In genomic region chr5:73678322-73678740, GRCh38 we compare ENCODE assay signal across 26 cellular contexts. TPM values are rescaled to one million over a fixed set of nuclear protein-coding genes. Genes with fewer than 3 reads are reported as not detected.
A peak's percentile ranks its signal among the peaks of the same experiment; 100 is the strongest.
DNase-seq lines count a peak whose midpoint lies in the region; ATAC-seq, FAIRE-seq and TF ChIP-seq lines count a peak whose summit lies in the region.
"Had no signal": no experiment of that assay in that cellular context is flagged by ENCODE, and none has a peak within 500 bp of the region (broad histone marks: within the 10 kb centered on the region; RNA-seq: fewer than 3 reads in every experiment).

No MANE protein-coding gene starts in this region.

- H3K4me3 Mint-ChIP-seq in activated CD8-positive, alpha-beta T cell treated with anti-CD3 and anti-CD28 coated beads, Interleukin-2, amount 10 ng/mL, durations not matched to agents 7 days and 5 days: no peak overlapping the region
- H3K4me3 Mint-ChIP-seq in WTC11: no peak overlapping the region
- H3K4me3 Mint-ChIP-seq: activated CD4-positive, alpha-beta T cell treated with anti-CD3 and anti-CD28 coated beads, Interleukin-2, amount 10 ng/mL, durations not matched to agents 24 days and 14 days; activated naive CD4-positive, alpha-beta T cell treated with anti-CD3 and anti-CD28 coated beads, Interleukin-2, amount 50 U/mL, for 24 hours; activated T-helper 17 cell treated with anti-CD3 and anti-CD28 coated beads, Interleukin-2, amount 50 U/mL, for 72 hours; CD4-positive, CD25-positive, alpha-beta regulatory T cell; GM23338; memory B cell; stimulated activated effector memory CD8-positive, alpha-beta T cell treated with anti-CD3 and anti-CD28 coated beads, Interleukin-12 subunit alpha, Interleukin-12 subunit beta, amount 100 ng/mL, for 72 hours; T-helper 1 cell treated with Interleukin-12 subunit alpha and Interleukin-12 subunit beta and Interleukin-4 antibody, amounts not matched to agents 30 μg/mL and 1 μg/mL, for 36 hours had no signal

- H3K14ac ChIP-seq in IMR-90 (replicated peaks; ENCODE audit: low read depth, low read length): no peak overlapping the region

- H3K4me1 ChIP-seq in IMR-90 (ENCODE audit: control insufficient read depth, insufficient read depth, low read length) (peaks cover 14% of the 10 kb centered on the region), right lobe of liver (peaks cover 0 to 43% (median 11%) of the 10 kb centered on the region in 4 donors), kidney (ENCODE audit: control insufficient read depth in 1 of 2, insufficient read depth in 1 of 2, low read depth in 1 of 2, low read length in 2 of 2) (peaks cover 0 to 6% of the 10 kb centered on the region in 2 donors)

- H2BK15ac ChIP-seq in IMR-90 (ENCODE audit: low read depth, low read length): no peak overlapping the region

- BruUV-seq in IMR-90 (replicated peaks; lab: Mats Ljungman, UMichigan): no TSS peak

- H2AK5ac ChIP-seq in IMR-90 (ENCODE audit: low read depth, low read length): no peak overlapping the region; the same call in 1 of the 2 replicates

- H3K27me3 Mint-ChIP-seq in activated CD8-positive, alpha-beta T cell treated with anti-CD3 and anti-CD28 coated beads, Interleukin-2, amount 10 ng/mL, durations not matched to agents 7 days and 5 days (ENCODE audit: low read depth): peaks cover 2% of the 10 kb centered on the region
- H3K27me3 Mint-ChIP-seq in WTC11 (ENCODE audit: low read depth): no peaks in the 10 kb centered on the region
- H3K27me3 Mint-ChIP-seq: activated T-helper 17 cell treated with anti-CD3 and anti-CD28 coated beads, Interleukin-2, amount 50 U/mL, for 72 hours; memory B cell had no signal

- H4K20me1 ChIP-seq in IMR-90 (ENCODE audit: insufficient read depth, low read length): no peaks in the 10 kb centered on the region

- 0 out of 2 replicates have a peak overlapping the region, but pooled peaks have one; percentile 46 for H4K91ac ChIP-seq in IMR-90 (ENCODE audit: insufficient read depth, low read depth, low read length)

- no peaks in the 10 kb centered on the region; the same call in 1 of the 2 replicates for H3K36me3 ChIP-seq in IMR-90 (ENCODE audit: control insufficient read depth, insufficient read depth, low read length)
- no peaks in the 10 kb centered on the region for H3K36me3 ChIP-seq in right lobe of liver
- no peaks in the 10 kb centered on the region for H3K36me3 ChIP-seq in kidney (ENCODE audit: control insufficient read depth in 1 of 2, insufficient read depth in 2 of 2, low read length in 2 of 2)
- H3K36me3 ChIP-seq: cardiac muscle cell had no signal

- no peak for FAIRE-seq in kidney (lab: Jason Lieb, UNC)
- FAIRE-seq: endometrium had no signal

- no CpG with 5 or more reads among the region's 4 CpGs for WGBS in IMR-90 (ENCODE audit: extremely low coverage in 2 of 2, insufficient read length in 1 of 2), 2 experiments
- WGBS in right lobe of liver (ENCODE audit: insufficient coverage, low coverage, low lambda C conversion rate, missing lambda C conversion rate): 27% methylated on average over 4 of the region's 4 CpGs

- CTCF ChIA-PET in IMR-90 (lab: Yijun Ruan, JAX): interaction anchor here (0.8 to 1.0 kb wide), 2 partner anchors 11 to 15 kb away, joined by 3 read pairs; no protein-coding TSS in a partner anchor
- CTCF ChIA-PET in activated CD8-positive, alpha-beta T cell treated with anti-CD3 and anti-CD28 coated beads, Interleukin-2, amount 10 ng/mL, durations not matched to agents 7 days and 5 days (lab: Charles Lee): no interaction called here
- CTCF ChIA-PET in WTC11 (lab: Charles Lee): no interaction called here

- no peak for TF ChIP-seq CTCF in IMR-90 (conservative IDR thresholded peaks at IDR 0.05; ENCODE audit: low read depth, low read length)
- no peak for TF ChIP-seq CTCF in VCaP (conservative IDR thresholded peaks at IDR 0.05)
- no peak for TF ChIP-seq CTCF in right lobe of liver (IDR thresholded peaks at IDR 0.05)
- no peak for TF ChIP-seq CTCF in kidney (IDR thresholded peaks at IDR 0.05; ENCODE audit: borderline replicate concordance, extremely low read depth, insufficient read depth)
- no peak for TF ChIP-seq CTCF in WTC11 (IDR thresholded peaks at IDR 0.05)

- no peak overlapping the region for H3K9ac ChIP-seq in IMR-90 (ENCODE audit: low read depth, low read length)
- no peak overlapping the region for H3K9ac ChIP-seq in kidney (ENCODE audit: low read length in 2 of 2)

- no peak overlapping the region for H3K27ac Mint-ChIP-seq in activated CD8-positive, alpha-beta T cell treated with anti-CD3 and anti-CD28 coated beads, Interleukin-2, amount 10 ng/mL, durations not matched to agents 7 days and 5 days
- no peak overlapping the region for H3K27ac Mint-ChIP-seq in WTC11
- H3K27ac Mint-ChIP-seq: activated CD4-positive, alpha-beta T cell treated with anti-CD3 and anti-CD28 coated beads, Interleukin-2, amount 10 ng/mL, durations not matched to agents 24 days and 14 days; activated naive CD4-positive, alpha-beta T cell treated with anti-CD3 and anti-CD28 coated beads, Interleukin-2, amount 50 U/mL, for 24 hours; activated T-helper 17 cell treated with anti-CD3 and anti-CD28 coated beads, Interleukin-2, amount 50 U/mL, for 72 hours; CD4-positive, CD25-positive, alpha-beta regulatory T cell; GM23338; memory B cell; stimulated activated effector memory CD8-positive, alpha-beta T cell treated with anti-CD3 and anti-CD28 coated beads, Interleukin-12 subunit alpha, Interleukin-12 subunit beta, amount 100 ng/mL, for 72 hours; T-helper 1 cell treated with Interleukin-12 subunit alpha and Interleukin-12 subunit beta and Interleukin-4 antibody, amounts not matched to agents 30 μg/mL and 1 μg/mL, for 36 hours had no signal

- DNase-seq in IMR-90: no peak
- DNase-seq in right lobe of liver: peak; percentile 59 to 83 (median 78)
- no peak for DNase-seq in kidney
- DNase-seq in activated CD8-positive, alpha-beta T cell treated with anti-CD3 and anti-CD28 coated beads, Interleukin-2, amount 10 ng/mL, durations not matched to agents 7 days and 5 days: no peak
- DNase-seq in WTC11 (ENCODE audit: low spot score): no peak
- DNase-seq: activated CD4-positive, alpha-beta T cell treated with anti-CD3 and anti-CD28 coated beads, Interleukin-2, amount 10 ng/mL, durations not matched to agents 24 days and 14 days; activated CD8-positive, alpha-beta memory T cell treated with anti-CD3 and anti-CD28 coated beads, Interleukin-2, amount 50 U/mL, for 4 hours; anterior cingulate cortex; CD4-positive, CD25-positive, alpha-beta regulatory T cell; dermis blood vessel endothelial cell; MV-4-11; NCI-H1694; NCI-H510A treated with DMSO at 0.1 percent for 48 hours; nucleus accumbens; stimulated activated CD4-positive, alpha-beta T cell treated with anti-CD3 and anti-CD28 coated beads, Interleukin-2, amount 100 ng/mL, for 24 hours had no signal

- ATAC-seq in IMR-90 (ENCODE audit: low read depth) (no peak), right lobe of liver (peak; percentile 95 to 98 (median 97)), WTC11 (no peak), esophagus mucosa (no peak)
- ATAC-seq in activated CD8-positive, alpha-beta T cell treated with anti-CD3 and anti-CD28 coated beads, Interleukin-2, amount 10 ng/mL, durations not matched to agents 7 days and 5 days: no peak
- ATAC-seq: activated T-helper 17 cell treated with anti-CD3 and anti-CD28 coated beads, Interleukin-2, amount 50 U/mL, for 72 hours; GM23338; stimulated activated effector memory CD8-positive, alpha-beta T cell treated with anti-CD3 and anti-CD28 coated beads, Interleukin-12 subunit alpha, Interleukin-12 subunit beta, amount 100 ng/mL, for 72 hours had no signal

- H3K27ac ChIP-seq in IMR-90 (ENCODE audit: insufficient read depth, low read length) (no peak overlapping the region), VCaP (peak overlapping the region; percentile 66), right lobe of liver (peak overlapping the region in 2 of 3 donors; percentile 52 to 58), kidney (ENCODE audit: low read depth in 2 of 2, low read length in 2 of 2) (no peak overlapping the region)
- H3K27ac ChIP-seq: cardiac muscle cell had no signal

- no peak overlapping the region for H2AK9ac ChIP-seq in IMR-90 (replicated peaks; ENCODE audit: low read depth, low read length, poor library complexity)

- no peaks in the 10 kb centered on the region for H3K9me3 Mint-ChIP-seq in activated CD8-positive, alpha-beta T cell treated with anti-CD3 and anti-CD28 coated beads, Interleukin-2, amount 10 ng/mL, durations not matched to agents 7 days and 5 days (ENCODE audit: insufficient read depth)
- no peaks in the 10 kb centered on the region for H3K9me3 Mint-ChIP-seq in WTC11
- H3K9me3 Mint-ChIP-seq: activated CD4-positive, alpha-beta T cell treated with anti-CD3 and anti-CD28 coated beads, Interleukin-2, amount 10 ng/mL, durations not matched to agents 24 days and 14 days; activated naive CD4-positive, alpha-beta T cell treated with anti-CD3 and anti-CD28 coated beads, Interleukin-2, amount 50 U/mL, for 24 hours; activated T-helper 17 cell treated with anti-CD3 and anti-CD28 coated beads, Interleukin-2, amount 50 U/mL, for 72 hours; CD4-positive, CD25-positive, alpha-beta regulatory T cell; GM23338; memory B cell; stimulated activated effector memory CD8-positive, alpha-beta T cell treated with anti-CD3 and anti-CD28 coated beads, Interleukin-12 subunit alpha, Interleukin-12 subunit beta, amount 100 ng/mL, for 72 hours; T-helper 1 cell treated with Interleukin-12 subunit alpha and Interleukin-12 subunit beta and Interleukin-4 antibody, amounts not matched to agents 30 μg/mL and 1 μg/mL, for 36 hours had no signal

- H3K4me3 ChIP-seq in IMR-90 (ENCODE audit: insufficient read depth, low read depth, low read length): no peak overlapping the region
- H3K4me3 ChIP-seq in right lobe of liver: no peak overlapping the region
- no peak overlapping the region for H3K4me3 ChIP-seq in kidney (ENCODE audit: low read length in 2 of 2)
- H3K4me3 ChIP-seq: cardiac muscle cell, GM23338, smooth muscle cell had no signal

- H3K23ac ChIP-seq in IMR-90 (ENCODE audit: low read depth, low read length): no peak overlapping the region

- H3K27me3 ChIP-seq in IMR-90 (ENCODE audit: control insufficient read depth, insufficient read depth, low read length): no peaks in the 10 kb centered on the region
- no peaks in the 10 kb centered on the region for H3K27me3 ChIP-seq in right lobe of liver
- H3K27me3 ChIP-seq: cardiac muscle cell had no signal

- TF ChIP-seq POLR2A in IMR-90 (IDR thresholded peaks at IDR 0.05; ENCODE audit: low read depth, low read length): no peak
- no peak for TF ChIP-seq POLR2A in right lobe of liver (IDR thresholded peaks at IDR 0.05)

- H3K9me1 ChIP-seq in IMR-90 (ENCODE audit: insufficient read depth, low read length): peaks cover 15% of the 10 kb centered on the region

- H2BK20ac ChIP-seq in IMR-90 (ENCODE audit: low read depth, low read length): no peak overlapping the region

- H2AFZ ChIP-seq in IMR-90 (replicated peaks; ENCODE audit: low read length, poor library complexity): no peak overlapping the region
- H2AFZ ChIP-seq: GM23338 had no signal

- H3K36me3 Mint-ChIP-seq in activated CD8-positive, alpha-beta T cell treated with anti-CD3 and anti-CD28 coated beads, Interleukin-2, amount 10 ng/mL, durations not matched to agents 7 days and 5 days (ENCODE audit: low read depth): no peaks in the 10 kb centered on the region
- H3K36me3 Mint-ChIP-seq in WTC11: no peaks in the 10 kb centered on the region
- H3K36me3 Mint-ChIP-seq: activated naive CD4-positive, alpha-beta T cell treated with anti-CD3 and anti-CD28 coated beads, Interleukin-2, amount 50 U/mL, for 24 hours; CD4-positive, CD25-positive, alpha-beta regulatory T cell; memory B cell; stimulated activated effector memory CD8-positive, alpha-beta T cell treated with anti-CD3 and anti-CD28 coated beads, Interleukin-12 subunit alpha, Interleukin-12 subunit beta, amount 100 ng/mL, for 72 hours had no signal

- no peak for TF ChIP-seq RAD21 in IMR-90 (IDR thresholded peaks at IDR 0.05; ENCODE audit: low read length)

- no peak overlapping the region for H3K56ac ChIP-seq in IMR-90 (ENCODE audit: extremely low read depth, insufficient read depth, low read length)

- H2BK120ac ChIP-seq in IMR-90 (ENCODE audit: low read depth, low read length): no peak overlapping the region

- no peaks in the 10 kb centered on the region for H3K4me1 Mint-ChIP-seq in activated CD8-positive, alpha-beta T cell treated with anti-CD3 and anti-CD28 coated beads, Interleukin-2, amount 10 ng/mL, durations not matched to agents 7 days and 5 days (ENCODE audit: low read depth)
- H3K4me1 Mint-ChIP-seq in WTC11: no peaks in the 10 kb centered on the region
- H3K4me1 Mint-ChIP-seq: activated CD4-positive, alpha-beta T cell treated with anti-CD3 and anti-CD28 coated beads, Interleukin-2, amount 10 ng/mL, durations not matched to agents 24 days and 14 days; activated naive CD4-positive, alpha-beta T cell treated with anti-CD3 and anti-CD28 coated beads, Interleukin-2, amount 50 U/mL, for 24 hours; activated T-helper 17 cell treated with anti-CD3 and anti-CD28 coated beads, Interleukin-2, amount 50 U/mL, for 72 hours; CD4-positive, CD25-positive, alpha-beta regulatory T cell; memory B cell; stimulated activated effector memory CD8-positive, alpha-beta T cell treated with anti-CD3 and anti-CD28 coated beads, Interleukin-12 subunit alpha, Interleukin-12 subunit beta, amount 100 ng/mL, for 72 hours had no signal

- POLR2A ChIA-PET in IMR-90 (lab: Charles Lee; ENCODE audit: unreplicated experiment): no interaction called here
- POLR2A ChIA-PET in activated CD8-positive, alpha-beta T cell treated with anti-CD3 and anti-CD28 coated beads, Interleukin-2, amount 10 ng/mL, durations not matched to agents 7 days and 5 days (lab: Charles Lee): no interaction called here
- POLR2A ChIA-PET in WTC11 (lab: Charles Lee): no interaction called here

- in situ Hi-C loops in IMR-90 (cut with MboI; ENCODE audit: low sequenced_read_pairs): no loop called here

- no peak overlapping the region; the same call in 1 of the 2 replicates for H3K4ac ChIP-seq in IMR-90 (ENCODE audit: low read depth, low read length)

- no peak overlapping the region for H3K18ac ChIP-seq in IMR-90 (ENCODE audit: low read depth, low read length)

- dilution Hi-C loops in IMR-90 (cut with HindIII; ENCODE audit: low sequenced_read_pairs, unreplicated experiment): no loop called here

- H4K5ac ChIP-seq in IMR-90 (ENCODE audit: low read depth, low read length): peak overlapping the region; percentile 71; the same call in 1 of the 2 replicates

- H3K4me2 ChIP-seq in IMR-90 (ENCODE audit: low read depth, low read length): no peak overlapping the region
- H3K4me2 ChIP-seq: GM23338, smooth muscle cell had no signal

- intact Hi-C loops in IMR-90 (cut with micrococcal nuclease): no loop called here
- intact Hi-C loops in right lobe of liver (cut with DNase I): no loop called here
- intact Hi-C loops in kidney (cut with DNase I): no loop called here

- peaks cover 20 to 42% of the 10 kb centered on the region in 2 experiments for H3K79me1 ChIP-seq in IMR-90 (ENCODE audit: low read depth in 1 of 2, low read length in 2 of 2)

- H4K8ac ChIP-seq in IMR-90 (ENCODE audit: low read depth in 2 of 2, low read length in 2 of 2): peak overlapping the region in 1 of 2 experiments; percentile 40; a peak in 1 of 4 replicates

- H3K9me3 ChIP-seq in IMR-90 (ENCODE audit: control insufficient read depth, insufficient read depth, low read length) (no peaks in the 10 kb centered on the region), right lobe of liver (no peaks in the 10 kb centered on the region), kidney (ENCODE audit: control insufficient read depth in 1 of 2, low read length in 2 of 2) (no peaks in the 10 kb centered on the region)

- no peak overlapping the region for H2BK5ac ChIP-seq in IMR-90 (ENCODE audit: low read depth, low read length, poor library complexity, severe bottlenecking)

RNA-seq across cellular contexts. Expression of gene ARHGEF28, which starts 52.3 kb away (rescaled TPM):
- total RNA-seq in IMR-90 (2012; rRNA removed) (13.9 and 16.0 TPM in 2 replicates), right lobe of liver (10 to 100 TPM in 2 of 6 experiments, 1 to 10 TPM in 4; 3.0 to 14.9 (median 6.4) TPM), kidney (66.3 TPM), WTC11 (2021) (0.57 to 0.96 TPM (median 0.71 TPM) in 3 replicates), esophagus mucosa (7.8 TPM)
- polyA plus RNA-seq in IMR-90 (2012; rRNA removed) (3.6 TPM in 2 replicates), kidney (ENCODE audit: insufficient read depth, low read depth, low replicate concordance) (21.9 TPM)
- 1.3 and 1.6 TPM in 2 replicates for polyA plus RNA-seq in IMR-90 (2012; cell fraction: cytosol; rRNA removed)
- 9.9 and 15.0 TPM in 2 replicates for polyA plus RNA-seq in IMR-90 (2012; cell fraction: nucleus; rRNA removed; ENCODE audit: low replicate concordance)
- not detected for total RNA-seq in activated CD8-positive, alpha-beta T cell treated with anti-CD3 and anti-CD28 coated beads, Interleukin-2, amount 10 ng/mL, durations not matched to agents 7 days and 5 days
- total RNA-seq: CD4-positive, CD25-positive, alpha-beta regulatory T cell had no signal
- polyA plus RNA-seq: cardiac muscle cell; CD4-positive, CD25-positive, alpha-beta regulatory T cell had no signal

Comparison
In these comparisons a context has a peak if more than half of its experiments do, and no peak if none do; other contexts are left out.
1. ATAC-seq: peak in right lobe of liver (4 of 4); none in IMR-90 (single experiment), activated CD8-positive, alpha-beta T cell treated with anti-CD3 and anti-CD28 coated beads, Interleukin-2, amount 10 ng/mL, durations not matched to agents 7 days and 5 days (single experiment), WTC11 (single experiment) and esophagus mucosa (single experiment).
2. DNase-seq: peak in right lobe of liver (3 of 3); none in IMR-90 (single experiment), kidney (single experiment), activated CD8-positive, alpha-beta T cell treated with anti-CD3 and anti-CD28 coated beads, Interleukin-2, amount 10 ng/mL, durations not matched to agents 7 days and 5 days (single experiment) and WTC11 (single experiment).
3. H3K27ac ChIP-seq: peak in VCaP (single experiment) and right lobe of liver (2 of 3); none in IMR-90 (single experiment) and kidney (0 of 2).